10 cellular contexts compared by ENCODE assay signal in the genomic region with DNA sequence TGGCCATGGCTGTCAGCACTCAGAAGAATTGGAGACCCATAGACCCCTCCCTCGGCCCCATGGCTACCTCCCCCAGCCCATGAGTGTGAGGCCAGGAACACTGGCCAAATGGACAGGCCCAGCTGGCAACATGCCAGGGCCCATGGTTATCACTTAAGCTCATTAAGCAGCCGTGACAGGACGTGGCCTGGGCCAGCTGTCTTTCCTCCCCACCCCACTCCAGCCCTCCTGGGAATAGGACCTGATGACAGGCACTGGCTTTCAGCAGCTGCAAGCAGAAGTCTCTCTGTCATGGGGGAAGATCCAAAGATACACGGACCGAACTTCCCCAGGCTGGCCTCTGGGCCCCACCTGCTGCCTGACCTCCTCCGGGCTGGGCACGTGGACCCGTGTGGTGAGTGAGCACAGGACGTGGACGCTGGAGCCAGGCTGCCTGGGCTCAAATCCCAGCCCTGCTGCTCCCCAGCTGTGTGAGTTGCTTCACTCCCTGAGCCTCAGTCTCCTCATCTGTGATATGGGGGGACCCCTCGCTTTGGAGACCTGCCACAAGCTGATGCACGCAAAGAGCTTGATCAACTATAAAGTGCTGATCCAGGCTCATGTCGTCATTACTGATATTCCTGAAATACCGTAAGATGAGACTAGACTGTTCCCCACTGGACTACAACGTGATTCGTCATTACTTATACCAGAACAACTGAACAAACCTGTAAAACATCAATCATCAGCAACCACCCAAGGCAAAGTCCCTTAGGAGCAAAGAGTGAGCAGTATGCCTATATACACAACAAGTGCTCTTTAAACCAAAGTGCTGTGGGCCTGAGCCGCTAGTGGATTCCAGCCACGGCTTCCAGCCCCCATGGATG. TPM values are rescaled to one million over a fixed set of nuclear protein-coding genes. Genes with fewer than 3 reads are reported as not detected.
A peak's percentile ranks its signal among the peaks of the same experiment; 100 is the strongest.
DNase-seq lines count a peak whose midpoint lies in the region; ATAC-seq and TF ChIP-seq lines count a peak whose summit lies in the region.
"Had no signal": no experiment of that assay in that cellular context is flagged by ENCODE, and none has a peak within 500 bp of the region (broad histone marks: within the 10 kb centered on the region; RNA-seq: fewer than 3 reads in every experiment).

No MANE protein-coding gene starts in this region.

- H3K4me1 ChIP-seq in HEK293 (ENCODE audit: control insufficient read depth, insufficient read depth, low read length) (no peaks in the 10 kb centered on the region), trophoblast cell (ENCODE audit: control insufficient read depth in 1 of 2, insufficient read depth in 2 of 2, low read length in 2 of 2) (no peaks in the 10 kb centered on the region)

- no peak overlapping the region for H2AFZ ChIP-seq in trophoblast cell (ENCODE audit: insufficient read depth, low read length, poor library complexity)

- no peak overlapping the region for H2BK5ac ChIP-seq in trophoblast cell (ENCODE audit: low read depth, low read length, poor library complexity)

- H3K27me3 ChIP-seq in trophoblast cell (ENCODE audit: insufficient read depth, low read length), result no peaks in the 10 kb centered on the region
- H3K27me3 ChIP-seq: MG63 had no signal

- no peak overlapping the region for H4K91ac ChIP-seq in trophoblast cell (ENCODE audit: low read depth, low read length)

- H3K27ac ChIP-seq in HEK293 (ENCODE audit: extremely low read depth, low read depth, low read length) (no peak overlapping the region), trophoblast cell (ENCODE audit: low read depth, low read length) (no peak overlapping the region)

- no peaks in the 10 kb centered on the region for H3K36me3 Mint-ChIP-seq in WTC11

- ATAC-seq in WTC11, result no peak

- no peak overlapping the region for H2BK12ac ChIP-seq in trophoblast cell (ENCODE audit: low read length)

- no peak overlapping the region for H3K4me3 ChIP-seq in HEK293 (ENCODE audit: low read depth, low read length)
- H3K4me3 ChIP-seq in fibroblast of mammary gland (ENCODE audit: control insufficient read depth, low read depth, low read length), result no peak overlapping the region
- H3K4me3 ChIP-seq in trophoblast cell (ENCODE audit: low read depth, low read length), result no peak overlapping the region
- H3K4me3 ChIP-seq: MG63 had no signal

- H3K4ac ChIP-seq in trophoblast cell (ENCODE audit: low read depth, low read length), result no peak overlapping the region

- no peak overlapping the region for H3K23ac ChIP-seq in trophoblast cell (ENCODE audit: low read length)

- H3K79me1 ChIP-seq in trophoblast cell (ENCODE audit: low read length), result no peaks in the 10 kb centered on the region

- H3K9me3 Mint-ChIP-seq in WTC11, result no peaks in the 10 kb centered on the region

- H3K14ac ChIP-seq in trophoblast cell (ENCODE audit: low read length), result no peak overlapping the region

- H3K27me3 Mint-ChIP-seq in WTC11 (ENCODE audit: low read depth), result no peaks in the 10 kb centered on the region

- DNase-seq in NCI-H524 (lab: John Stamatoyannopoulos, UW), result peak; percentile 92 to 98
- peak; percentile 34 for DNase-seq in fibroblast of mammary gland (ENCODE audit: low read depth)
- DNase-seq in trophoblast cell, result peak; percentile 33 to 55
- DNase-seq in stimulated activated naive CD4-positive, alpha-beta T cell (lab: John Stamatoyannopoulos, UW), result no peak
- DNase-seq in WTC11 (ENCODE audit: low spot score), result no peak
- no peak for DNase-seq in 8988T
- no peak for DNase-seq in putamen (ENCODE audit: low spot score)
- DNase-seq: activated CD8-positive, alpha-beta memory T cell treated with anti-CD3 and anti-CD28 coated beads, Interleukin-2, amount 50 U/mL, for 48 hours; MG63 had no signal

- H3K4me1 Mint-ChIP-seq in WTC11, result peaks cover 7% of the 10 kb centered on the region

- WGBS in trophoblast cell (ENCODE audit: extremely low coverage, insufficient coverage, insufficient read length), result no CpG with 5 or more reads among the region's 18 CpGs

- H3K36me3 ChIP-seq in HEK293 (ENCODE audit: control insufficient read depth in 2 of 2, insufficient read depth in 1 of 2, low read length in 2 of 2) (no peaks in the 10 kb centered on the region), trophoblast cell (ENCODE audit: control insufficient read depth in 1 of 2, insufficient read depth in 2 of 2, low read length in 2 of 2) (no peaks in the 10 kb centered on the region)
- H3K36me3 ChIP-seq: MG63 had no signal

- no peak for TF ChIP-seq CTCF in HEK293 (tag by site-specific recombination; IDR thresholded peaks at IDR 0.05)
- no peak for TF ChIP-seq CTCF in fibroblast of mammary gland (conservative IDR thresholded peaks at IDR 0.05; ENCODE audit: control insufficient read depth, insufficient read depth, low read depth, low read length)
- no peak for TF ChIP-seq CTCF in WTC11 (IDR thresholded peaks at IDR 0.05)

- no peak overlapping the region for H2AK5ac ChIP-seq in trophoblast cell (ENCODE audit: low read length)

- no peak overlapping the region for H4K8ac ChIP-seq in trophoblast cell (ENCODE audit: low read depth, low read length)

- H3K9me3 ChIP-seq in HEK293 (ENCODE audit: control insufficient read depth, insufficient read depth, low read depth, low read length) (no peaks in the 10 kb centered on the region), trophoblast cell (ENCODE audit: insufficient read depth, low read depth, low read length) (no peaks in the 10 kb centered on the region)
- H3K9me3 ChIP-seq: MG63 had no signal

- CTCF ChIA-PET in HEK293 (lab: Yijun Ruan, JAX), result interaction anchor here (0.6 to 0.8 kb wide), 2 partner anchors 28 to 170 kb away, joined by 3 read pairs; no protein-coding TSS in a partner anchor
- CTCF ChIA-PET in WTC11 (lab: Charles Lee), result interaction anchor here (0.6 to 0.9 kb wide), 3 partner anchors 13 to 317 kb away, joined by 3 to 6 read pairs (median 5); no protein-coding TSS in a partner anchor

- POLR2A ChIA-PET in HEK293 (lab: Yijun Ruan, JAX), result no interaction called here
- POLR2A ChIA-PET in WTC11 (lab: Charles Lee), result no interaction called here

- H4K12ac ChIP-seq in trophoblast cell (ENCODE audit: low read depth, low read length), result no peak overlapping the region

- H3K18ac ChIP-seq in trophoblast cell (ENCODE audit: low read length), result no peak overlapping the region

- H3K9ac ChIP-seq in trophoblast cell (ENCODE audit: low read length), result no peak overlapping the region

- no peak overlapping the region for H2BK120ac ChIP-seq in trophoblast cell (ENCODE audit: insufficient read depth, low read length, poor library complexity)

- H3K79me2 ChIP-seq in trophoblast cell (ENCODE audit: control insufficient read depth, insufficient read depth, low read length, poor library complexity), result no peaks in the 10 kb centered on the region

- no peak overlapping the region for H3K27ac Mint-ChIP-seq in WTC11

- no peak overlapping the region for H3K4me2 ChIP-seq in trophoblast cell (ENCODE audit: low read length)

- H3K4me3 Mint-ChIP-seq in WTC11, result no peak overlapping the region

TF ChIP-seq in HEK293, 187 proteins besides CTCF, POLR2A, EP300 and RAD21:
- no peak for TF ChIP-seq ZNF138 (tag by site-specific recombination; IDR thresholded peaks at IDR 0.05; ENCODE audit: borderline replicate concordance)
- TF ChIP-seq, protein P1, sequence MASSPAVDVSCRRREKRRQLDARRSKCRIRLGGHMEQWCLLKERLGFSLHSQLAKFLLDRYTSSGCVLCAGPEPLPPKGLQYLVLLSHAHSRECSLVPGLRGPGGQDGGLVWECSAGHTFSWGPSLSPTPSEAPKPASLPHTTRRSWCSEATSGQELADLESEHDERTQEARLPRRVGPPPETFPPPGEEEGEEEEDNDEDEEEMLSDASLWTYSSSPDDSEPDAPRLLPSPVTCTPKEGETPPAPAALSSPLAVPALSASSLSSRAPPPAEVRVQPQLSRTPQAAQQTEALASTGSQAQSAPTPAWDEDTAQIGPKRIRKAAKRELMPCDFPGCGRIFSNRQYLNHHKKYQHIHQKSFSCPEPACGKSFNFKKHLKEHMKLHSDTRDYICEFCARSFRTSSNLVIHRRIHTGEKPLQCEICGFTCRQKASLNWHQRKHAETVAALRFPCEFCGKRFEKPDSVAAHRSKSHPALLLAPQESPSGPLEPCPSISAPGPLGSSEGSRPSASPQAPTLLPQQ (tag by site-specific recombination; IDR thresholded peaks at IDR 0.05), result peak; percentile 53; the same call in 1 of the 2 replicates

TF ChIP-seq in WTC11, 78 proteins besides CTCF, POLR2A, EP300 and RAD21 (continues in another document):
- TF ChIP-seq NFE2L1 (CRISPR knock-in tag; IDR thresholded peaks at IDR 0.05), result no peak
- TF ChIP-seq, protein P2, sequence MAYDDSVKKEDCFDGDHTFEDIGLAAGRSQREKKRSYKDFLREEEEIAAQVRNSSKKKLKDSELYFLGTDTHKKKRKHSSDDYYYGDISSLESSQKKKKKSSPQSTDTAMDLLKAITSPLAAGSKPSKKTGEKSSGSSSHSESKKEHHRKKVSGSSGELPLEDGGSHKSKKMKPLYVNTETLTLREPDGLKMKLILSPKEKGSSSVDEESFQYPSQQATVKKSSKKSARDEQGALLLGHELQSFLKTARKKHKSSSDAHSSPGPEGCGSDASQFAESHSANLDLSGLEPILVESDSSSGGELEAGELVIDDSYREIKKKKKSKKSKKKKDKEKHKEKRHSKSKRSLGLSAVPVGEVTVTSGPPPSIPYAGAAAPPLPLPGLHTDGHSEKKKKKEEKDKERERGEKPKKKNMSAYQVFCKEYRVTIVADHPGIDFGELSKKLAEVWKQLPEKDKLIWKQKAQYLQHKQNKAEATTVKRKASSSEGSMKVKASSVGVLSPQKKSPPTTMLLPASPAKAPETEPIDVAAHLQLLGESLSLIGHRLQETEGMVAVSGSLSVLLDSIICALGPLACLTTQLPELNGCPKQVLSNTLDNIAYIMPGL (CRISPR knock-in tag; IDR thresholded peaks at IDR 0.05), result no peak
- no peak for TF ChIP-seq TEAD4 (CRISPR knock-in tag; IDR thresholded peaks at IDR 0.05)
- TF ChIP-seq, protein P3, sequence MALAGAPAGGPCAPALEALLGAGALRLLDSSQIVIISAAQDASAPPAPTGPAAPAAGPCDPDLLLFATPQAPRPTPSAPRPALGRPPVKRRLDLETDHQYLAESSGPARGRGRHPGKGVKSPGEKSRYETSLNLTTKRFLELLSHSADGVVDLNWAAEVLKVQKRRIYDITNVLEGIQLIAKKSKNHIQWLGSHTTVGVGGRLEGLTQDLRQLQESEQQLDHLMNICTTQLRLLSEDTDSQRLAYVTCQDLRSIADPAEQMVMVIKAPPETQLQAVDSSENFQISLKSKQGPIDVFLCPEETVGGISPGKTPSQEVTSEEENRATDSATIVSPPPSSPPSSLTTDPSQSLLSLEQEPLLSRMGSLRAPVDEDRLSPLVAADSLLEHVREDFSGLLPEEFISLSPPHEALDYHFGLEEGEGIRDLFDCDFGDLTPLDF (CRISPR knock-in tag; IDR thresholded peaks at IDR 0.05), result no peak

RNA-seq across cellular contexts. Expression of a gene that starts 22.0 kb away (rescaled TPM):
- 6.7 and 7.5 TPM in 2 replicates for polyA plus RNA-seq in trophoblast cell (2013)
- total RNA-seq in WTC11 (2021), result 1.7 to 2.1 TPM (median 1.9 TPM) in 3 replicates

Comparison
In these comparisons a context has a peak if more than half of its experiments do, and no peak if none do; other contexts are left out.
1. DNase-seq: peak in NCI-H524 (2 of 2), fibroblast of mammary gland (single experiment) and trophoblast cell (2 of 2); none in stimulated activated naive CD4-positive, alpha-beta T cell (0 of 6), WTC11 (single experiment), 8988T (single experiment) and putamen (single experiment).